ENCODE assay signal across 16 cellular contexts in the genomic region with DNA sequence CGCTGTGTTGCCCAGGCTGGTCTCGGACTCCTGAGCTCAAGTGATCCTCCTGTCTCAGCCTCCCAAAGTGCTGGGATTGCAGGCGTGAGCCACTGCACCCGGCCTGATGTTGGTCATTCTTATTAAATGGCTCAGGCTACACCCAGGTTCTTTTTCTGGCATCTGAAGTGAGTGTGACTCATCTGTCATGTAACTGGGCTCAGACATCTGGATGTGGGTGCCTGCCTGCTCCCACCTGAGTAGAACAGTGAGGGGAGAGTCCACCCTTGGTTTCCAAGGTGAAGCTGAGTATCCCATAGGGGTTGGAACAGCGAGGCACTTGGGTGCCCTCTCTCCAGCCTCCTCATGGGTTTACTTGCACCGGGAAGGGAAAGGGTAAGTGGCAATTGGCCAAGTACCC.
"Had no signal": no experiment of that assay in that cellular context is flagged by ENCODE, and none has a peak within 500 bp of the region (broad histone marks: within the 10 kb centered on the region; RNA-seq: fewer than 3 reads in every experiment).

No MANE protein-coding gene starts in this region.

- H3K9me3 Mint-ChIP-seq: activated naive CD4-positive, alpha-beta T cell treated with anti-CD3 and anti-CD28 coated beads, Interleukin-2, amount 50 U/mL, for 72 hours; neural progenitor cell; stimulated activated naive CD8-positive, alpha-beta T cell treated with anti-CD3 and anti-CD28 coated beads, Interleukin-15, Interleukin-2, amounts not matched to agents 100 ng/mL and 50 ng/mL, for 24 hours; type B pancreatic cell had no signal

- H3K4me1 Mint-ChIP-seq: activated CD4-positive, alpha-beta T cell treated with anti-CD3 and anti-CD28 coated beads for 36 hours had no signal

- H3K27ac Mint-ChIP-seq: activated CD4-positive, alpha-beta T cell treated with anti-CD3 and anti-CD28 coated beads for 36 hours; activated CD8-positive, alpha-beta T cell treated with anti-CD3 and anti-CD28 coated beads, Interleukin-2, amount 10 ng/mL, durations not matched to agents 7 days and 5 days; activated naive CD4-positive, alpha-beta T cell treated with anti-CD3 and anti-CD28 coated beads, Interleukin-2, amount 50 U/mL, for 72 hours; neural progenitor cell; stimulated activated naive CD8-positive, alpha-beta T cell treated with anti-CD3 and anti-CD28 coated beads, Interleukin-15, Interleukin-2, amounts not matched to agents 100 ng/mL and 50 ng/mL, for 24 hours; type B pancreatic cell had no signal

- DNase-seq: activated CD4-positive, alpha-beta T cell treated with anti-CD3 and anti-CD28 coated beads for 36 hours; activated CD8-positive, alpha-beta memory T cell treated with anti-CD3 and anti-CD28 coated beads, Interleukin-2, amount 50 U/mL, for 4 hours; activated CD8-positive, alpha-beta T cell treated with anti-CD3 and anti-CD28 coated beads, Interleukin-2, amount 10 ng/mL, durations not matched to agents 7 days and 5 days; activated effector memory CD4-positive, alpha-beta T cell treated with anti-CD3 and anti-CD28 coated beads, Interleukin-2, amount 50 U/mL, for 16 hours; activated T-cell treated with anti-CD3 and anti-CD28 coated beads, Interleukin-2, amount 50 U/mL, for 48 hours; body of pancreas; cerebellar nuclear complex; effector CD8-positive, alpha-beta T cell; pancreas; sigmoid colon; spleen had no signal

- H3K4me3 Mint-ChIP-seq: activated CD4-positive, alpha-beta T cell treated with anti-CD3 and anti-CD28 coated beads for 36 hours; activated CD8-positive, alpha-beta T cell treated with anti-CD3 and anti-CD28 coated beads, Interleukin-2, amount 10 ng/mL, durations not matched to agents 7 days and 5 days; neural progenitor cell; stimulated activated naive CD8-positive, alpha-beta T cell treated with anti-CD3 and anti-CD28 coated beads, Interleukin-15, Interleukin-2, amounts not matched to agents 100 ng/mL and 50 ng/mL, for 24 hours; type B pancreatic cell had no signal

- ATAC-seq: activated CD4-positive, alpha-beta T cell treated with anti-CD3 and anti-CD28 coated beads for 36 hours; activated CD8-positive, alpha-beta T cell treated with anti-CD3 and anti-CD28 coated beads, Interleukin-2, amount 10 ng/mL, durations not matched to agents 7 days and 5 days; activated naive CD4-positive, alpha-beta T cell treated with anti-CD3 and anti-CD28 coated beads, Interleukin-2, amount 50 U/mL, for 72 hours; body of pancreas; left lobe of liver; pancreas had no signal

- H3K36me3 Mint-ChIP-seq: activated naive CD4-positive, alpha-beta T cell treated with anti-CD3 and anti-CD28 coated beads, Interleukin-2, amount 50 U/mL, for 72 hours; neural progenitor cell; type B pancreatic cell had no signal
